30 cellular contexts compared by ENCODE assay signal in genomic region chr17:72622661-72623433, GRCh38.
DNase-seq lines count a peak whose midpoint lies in the region; ATAC-seq, FAIRE-seq and TF ChIP-seq lines count a peak whose summit lies in the region.
"Had no signal": no experiment of that assay in that cellular context is flagged by ENCODE, and none has a peak within 500 bp of the region (broad histone marks: within the 10 kb centered on the region; RNA-seq: fewer than 3 reads in every experiment).

No MANE protein-coding gene starts in this region.

- no peak overlapping the region for H3K4me3 ChIP-seq in astrocyte (ENCODE audit: insufficient read depth, low read depth, low read length)
- no peak overlapping the region for H3K4me3 ChIP-seq in kidney epithelial cell (ENCODE audit: low read depth, low read length)
- H3K4me3 ChIP-seq: right lobe of liver, SK-N-MC, testis had no signal

- H3K4me3 Mint-ChIP-seq in astrocyte (ENCODE audit: unreplicated experiment): no peak overlapping the region
- H3K4me3 Mint-ChIP-seq in activated CD8-positive, alpha-beta T cell treated with anti-CD3 and anti-CD28 coated beads, Interleukin-2, amount 10 ng/mL, durations not matched to agents 7 days and 5 days: no peak overlapping the region
- H3K4me3 Mint-ChIP-seq: activated naive CD8-positive, alpha-beta T cell treated with anti-CD3 and anti-CD28 coated beads, Interleukin-2, amount 10 ng/mL, durations not matched to agents 7 days and 5 days; B cell; CD4-positive, alpha-beta memory T cell; central memory CD8-positive, alpha-beta T cell; stimulated activated naive CD8-positive, alpha-beta T cell treated with anti-CD3 and anti-CD28 coated beads, Interleukin-15, Interleukin-2, amounts not matched to agents 100 ng/mL and 50 ng/mL, for 24 hours had no signal

- peaks cover 8% of the 10 kb centered on the region for H3K27me3 ChIP-seq in astrocyte (ENCODE audit: insufficient read depth, low read length)
- H3K27me3 ChIP-seq in kidney epithelial cell (ENCODE audit: control insufficient read depth, insufficient read depth, low read length): no peaks in the 10 kb centered on the region
- H3K27me3 ChIP-seq: right lobe of liver, testis had no signal

- H3K4me1 Mint-ChIP-seq in astrocyte (ENCODE audit: low read depth, unreplicated experiment): peaks cover 3% of the 10 kb centered on the region
- H3K4me1 Mint-ChIP-seq in activated CD8-positive, alpha-beta T cell treated with anti-CD3 and anti-CD28 coated beads, Interleukin-2, amount 10 ng/mL, durations not matched to agents 7 days and 5 days (ENCODE audit: low read depth): peaks cover 9% of the 10 kb centered on the region

- no peaks in the 10 kb centered on the region for H4K20me1 ChIP-seq in astrocyte (ENCODE audit: insufficient read depth, low read length)

- H3K9me3 Mint-ChIP-seq in astrocyte (ENCODE audit: unreplicated experiment): peaks cover 3% of the 10 kb centered on the region
- peaks cover 13% of the 10 kb centered on the region for H3K9me3 Mint-ChIP-seq in activated CD8-positive, alpha-beta T cell treated with anti-CD3 and anti-CD28 coated beads, Interleukin-2, amount 10 ng/mL, durations not matched to agents 7 days and 5 days (ENCODE audit: insufficient read depth)

- intact Hi-C loops in sciatic nerve (cut with DNase I): no loop called here

- no peaks in the 10 kb centered on the region for H3K4me1 ChIP-seq in astrocyte (ENCODE audit: insufficient read depth, low read length)
- H3K4me1 ChIP-seq: right lobe of liver, testis had no signal

- no peaks in the 10 kb centered on the region for H3K79me2 ChIP-seq in astrocyte (ENCODE audit: insufficient read depth, low read length)

- no peak overlapping the region for H3K9ac ChIP-seq in astrocyte (ENCODE audit: low read length)

- FAIRE-seq in astrocyte (lab: Jason Lieb, UNC): no peak
- FAIRE-seq: frontal cortex, GM12891, H1, TTC549 had no signal

- no peak overlapping the region for H2AFZ ChIP-seq in astrocyte (ENCODE audit: low read depth, low read length)

- no peak for TF ChIP-seq CTCF in astrocyte (IDR thresholded peaks at IDR 0.05; ENCODE audit: insufficient read depth, low read depth, low read length)
- TF ChIP-seq CTCF in kidney epithelial cell (IDR thresholded peaks at IDR 0.05; ENCODE audit: insufficient read depth, low read length, poor library complexity, severe bottlenecking): no peak

- H3K27me3 Mint-ChIP-seq in astrocyte (ENCODE audit: low read depth, unreplicated experiment): peaks cover 2% of the 10 kb centered on the region
- H3K27me3 Mint-ChIP-seq in activated CD8-positive, alpha-beta T cell treated with anti-CD3 and anti-CD28 coated beads, Interleukin-2, amount 10 ng/mL, durations not matched to agents 7 days and 5 days (ENCODE audit: low read depth): peaks cover 43% of the 10 kb centered on the region

- ATAC-seq in sciatic nerve: peak; percentile 73
- ATAC-seq in activated CD8-positive, alpha-beta T cell treated with anti-CD3 and anti-CD28 coated beads, Interleukin-2, amount 10 ng/mL, durations not matched to agents 7 days and 5 days: no peak
- ATAC-seq: activated CD4-positive, CD25-positive, alpha-beta regulatory T cell treated with anti-CD3 and anti-CD28 coated beads, Interleukin-2, amount 50 U/mL, for 24 hours; left cardiac atrium; right lobe of liver had no signal

- CTCF ChIA-PET in activated CD8-positive, alpha-beta T cell treated with anti-CD3 and anti-CD28 coated beads, Interleukin-2, amount 10 ng/mL, durations not matched to agents 7 days and 5 days (lab: Charles Lee): interaction anchor here (1.3 kb wide), 1 partner anchor 104 kb away, joined by 3 read pairs; no protein-coding TSS in a partner anchor

- H3K36me3 Mint-ChIP-seq in astrocyte (ENCODE audit: low read depth, unreplicated experiment): no peaks in the 10 kb centered on the region
- H3K36me3 Mint-ChIP-seq in activated CD8-positive, alpha-beta T cell treated with anti-CD3 and anti-CD28 coated beads, Interleukin-2, amount 10 ng/mL, durations not matched to agents 7 days and 5 days (ENCODE audit: low read depth): no peaks in the 10 kb centered on the region
- H3K36me3 Mint-ChIP-seq: activated naive CD8-positive, alpha-beta T cell treated with anti-CD3 and anti-CD28 coated beads, Interleukin-2, amount 10 ng/mL, durations not matched to agents 7 days and 5 days; CD4-positive, alpha-beta memory T cell had no signal

- H3K27ac Mint-ChIP-seq in astrocyte (ENCODE audit: unreplicated experiment): no peak overlapping the region
- H3K27ac Mint-ChIP-seq in activated CD8-positive, alpha-beta T cell treated with anti-CD3 and anti-CD28 coated beads, Interleukin-2, amount 10 ng/mL, durations not matched to agents 7 days and 5 days: no peak overlapping the region
- H3K27ac Mint-ChIP-seq: activated naive CD8-positive, alpha-beta T cell treated with anti-CD3 and anti-CD28 coated beads, Interleukin-2, amount 10 ng/mL, durations not matched to agents 7 days and 5 days; B cell; CD4-positive, alpha-beta memory T cell; stimulated activated naive CD8-positive, alpha-beta T cell treated with anti-CD3 and anti-CD28 coated beads, Interleukin-15, Interleukin-2, amounts not matched to agents 100 ng/mL and 50 ng/mL, for 24 hours had no signal

- POLR2A ChIA-PET in activated CD8-positive, alpha-beta T cell treated with anti-CD3 and anti-CD28 coated beads, Interleukin-2, amount 10 ng/mL, durations not matched to agents 7 days and 5 days (lab: Charles Lee): no interaction called here

- no peak overlapping the region for H3K27ac ChIP-seq in astrocyte (ENCODE audit: low read depth, low read length)
- H3K27ac ChIP-seq: right lobe of liver, SK-N-MC, testis had no signal

- no peaks in the 10 kb centered on the region for H3K9me3 ChIP-seq in astrocyte (ENCODE audit: insufficient read depth, low read depth, low read length)
- H3K9me3 ChIP-seq: right lobe of liver, testis had no signal

- DNase-seq in HT1080 (ENCODE audit: low read depth): peak; percentile 35
- DNase-seq in astrocyte (ENCODE audit: low read depth): peak; percentile 44
- DNase-seq in kidney epithelial cell (ENCODE audit: low read depth): peak; percentile 73
- no peak for DNase-seq in sciatic nerve (ENCODE audit: low spot score)
- DNase-seq in cortex of kidney (lab: John Stamatoyannopoulos, UW): no peak
- no peak for DNase-seq in activated CD8-positive, alpha-beta T cell treated with anti-CD3 and anti-CD28 coated beads, Interleukin-2, amount 10 ng/mL, durations not matched to agents 7 days and 5 days
- DNase-seq in NCI-H2171 (lab: John Stamatoyannopoulos, UW): no peak
- DNase-seq: ACHN; activated CD4-positive, alpha-beta T cell treated with anti-CD3 and anti-CD28 coated beads, Interleukin-2, amount 50 U/mL, for 4 hours; activated gamma-delta T cell treated with Interleukin-2 at 50 U/mL for 16 hours; activated naive CD8-positive, alpha-beta T cell treated with anti-CD3 and anti-CD28 coated beads, Interleukin-2, amount 10 ng/mL, durations not matched to agents 7 days and 5 days; activated T-cell treated with anti-CD3 and anti-CD28 coated beads, Interleukin-2, amount 50 U/mL, for 48 hours; aorta; CD4-positive, alpha-beta memory T cell; KBM-7; left cardiac atrium; NCI-H345; NCI-H82; right lobe of liver; stimulated activated CD8-positive, alpha-beta memory T cell treated with anti-CD3 and anti-CD28 coated beads, Interleukin-4, amount 100 ng/mL, for 48 hours; testis had no signal

- H3K4me2 ChIP-seq in astrocyte (ENCODE audit: low read length): no peak overlapping the region

- H3K36me3 ChIP-seq in astrocyte (ENCODE audit: insufficient read depth, low read length) (no peaks in the 10 kb centered on the region), kidney epithelial cell (ENCODE audit: control insufficient read depth, insufficient read depth, low read length) (no peaks in the 10 kb centered on the region)
- H3K36me3 ChIP-seq: right lobe of liver had no signal

Comparison
In these comparisons a context has a peak if more than half of its experiments do, and no peak if none do; other contexts are left out.
1. DNase-seq: peak in HT1080 (single experiment), astrocyte (single experiment) and kidney epithelial cell (single experiment); none in sciatic nerve (single experiment), cortex of kidney (single experiment), activated CD8-positive, alpha-beta T cell treated with anti-CD3 and anti-CD28 coated beads, Interleukin-2, amount 10 ng/mL, durations not matched to agents 7 days and 5 days (single experiment) and NCI-H2171 (single experiment).